In genomic region chr14:97266653-97267052, GRCh38 we compare ENCODE assay signal across 17 cellular contexts.
DNase-seq lines count a peak whose midpoint lies in the region; TF ChIP-seq lines count a peak whose summit lies in the region.
"Had no signal": no experiment of that assay in that cellular context is flagged by ENCODE, and none has a peak within 500 bp of the region (broad histone marks: within the 10 kb centered on the region; RNA-seq: fewer than 3 reads in every experiment).

No MANE protein-coding gene starts in this region.

- H3K36me3 ChIP-seq in A673 (ENCODE audit: insufficient read depth, low read length, poor library complexity, severe bottlenecking) (no peaks in the 10 kb centered on the region), kidney epithelial cell (ENCODE audit: control insufficient read depth, insufficient read depth, low read length) (no peaks in the 10 kb centered on the region), colonic mucosa (no peaks in the 10 kb centered on the region)
- H3K36me3 ChIP-seq: Peyer's patch, suprapubic skin had no signal

- H3K27me3 ChIP-seq in A673 (replicated peaks; ENCODE audit: insufficient read depth, low read depth, low read length, poor library complexity): no peaks in the 10 kb centered on the region
- H3K27me3 ChIP-seq in kidney epithelial cell (ENCODE audit: control insufficient read depth, insufficient read depth, low read length): no peaks in the 10 kb centered on the region
- H3K27me3 ChIP-seq in colonic mucosa: no peaks in the 10 kb centered on the region
- H3K27me3 ChIP-seq: Peyer's patch, suprapubic skin had no signal

- DNase-seq in A673 (ENCODE audit: low spot score): peak; percentile 60
- DNase-seq in HT1080 (ENCODE audit: low read depth): peak; percentile 58
- peak; percentile 79 for DNase-seq in astrocyte of the spinal cord (ENCODE audit: low read depth, low spot score)
- DNase-seq in kidney epithelial cell (ENCODE audit: low read depth): peak; percentile 70
- no peak for DNase-seq in effector CD4-positive, alpha-beta T cell
- no peak for DNase-seq in UCSD-AML1 (lab: John Stamatoyannopoulos, UW; ENCODE audit: unreplicated experiment)
- no peak for DNase-seq in NCI-H2107 treated with DMSO at 0.1 percent for 48 hours (lab: John Stamatoyannopoulos, UW; ENCODE audit: unreplicated experiment)
- no peak for DNase-seq in colonic mucosa
- DNase-seq: activated CD4-positive, alpha-beta T cell treated with anti-CD3 and anti-CD28 coated beads for 48 hours; activated T-cell treated with anti-CD3 and anti-CD28 coated beads, Interleukin-2, amount 50 U/mL, for 24 hours; IMR-90; NCI-H1092; NCI-H345; Peyer's patch; T-helper 2 cell had no signal

- in situ Hi-C loops in astrocyte of the spinal cord (cut with HindIII; ENCODE audit: low sequenced_read_pairs): no loop called here

- H3K4me3 ChIP-seq in A673 (ENCODE audit: low read depth, low read length, poor library complexity, severe bottlenecking) (no peak overlapping the region), astrocyte of the spinal cord (ENCODE audit: low read depth, low read length) (no peak overlapping the region), kidney epithelial cell (ENCODE audit: low read depth, low read length) (no peak overlapping the region), colonic mucosa (no peak overlapping the region)
- H3K4me3 ChIP-seq: Peyer's patch, suprapubic skin had no signal

- POLR2A ChIA-PET in A673 (lab: Charles Lee; ENCODE audit: low non-redundant PET): no interaction called here

- intact Hi-C loops in A673 (cut with micrococcal nuclease; ENCODE audit: unreplicated experiment): no loop called here
- intact Hi-C loops in colonic mucosa (cut with DNase I): no loop called here

- no peak overlapping the region for H3K27ac ChIP-seq in A673 (ENCODE audit: low read depth, low read length, poor library complexity, severe bottlenecking)
- H3K27ac ChIP-seq in colonic mucosa: no peak overlapping the region
- H3K27ac ChIP-seq: parathyroid adenoma, Peyer's patch, suprapubic skin had no signal

- TF ChIP-seq CTCF in A673 (conservative IDR thresholded peaks at IDR 0.05; ENCODE audit: low read depth, low read length) (no peak), astrocyte of the spinal cord (IDR thresholded peaks at IDR 0.05; ENCODE audit: low read depth, low read length) (no peak), kidney epithelial cell (IDR thresholded peaks at IDR 0.05; ENCODE audit: insufficient read depth, low read length, poor library complexity, severe bottlenecking) (no peak), colonic mucosa (IDR thresholded peaks at IDR 0.05) (no peak)

- H3K4me1 ChIP-seq in A673 (ENCODE audit: insufficient read depth, low read length, poor library complexity, severe bottlenecking) (peaks cover 26% of the 10 kb centered on the region), colonic mucosa (no peaks in the 10 kb centered on the region)
- H3K4me1 ChIP-seq: parathyroid adenoma, Peyer's patch, suprapubic skin had no signal

- no peak overlapping the region for H3K9ac ChIP-seq in colonic mucosa (ENCODE audit: low read depth in 2 of 2, low read length in 2 of 2)
- H3K9ac ChIP-seq: parathyroid adenoma had no signal

- no TSS peak for BruUV-seq in A673 (replicated peaks; lab: Mats Ljungman, UMichigan)

- CTCF ChIA-PET in A673 (lab: Charles Lee): interaction anchor here (0.6 kb wide), 1 partner anchor 9 kb away, joined by 3 read pairs; no protein-coding TSS in a partner anchor

- H3K9me3 ChIP-seq in A673 (ENCODE audit: low read depth, low read length, poor library complexity, severe bottlenecking) (peaks cover 5% of the 10 kb centered on the region), colonic mucosa (no peaks in the 10 kb centered on the region)
- H3K9me3 ChIP-seq: Peyer's patch, suprapubic skin had no signal

Comparison
In these comparisons a context has a peak if more than half of its experiments do, and no peak if none do; other contexts are left out.
1. DNase-seq: peak in A673 (single experiment), HT1080 (single experiment), astrocyte of the spinal cord (single experiment) and kidney epithelial cell (single experiment); none in effector CD4-positive, alpha-beta T cell (single experiment), UCSD-AML1 (single experiment), NCI-H2107 treated with DMSO at 0.1 percent for 48 hours (single experiment) and colonic mucosa (single experiment).